ENCODE assay signal across 8 cellular contexts in the genomic region with DNA sequence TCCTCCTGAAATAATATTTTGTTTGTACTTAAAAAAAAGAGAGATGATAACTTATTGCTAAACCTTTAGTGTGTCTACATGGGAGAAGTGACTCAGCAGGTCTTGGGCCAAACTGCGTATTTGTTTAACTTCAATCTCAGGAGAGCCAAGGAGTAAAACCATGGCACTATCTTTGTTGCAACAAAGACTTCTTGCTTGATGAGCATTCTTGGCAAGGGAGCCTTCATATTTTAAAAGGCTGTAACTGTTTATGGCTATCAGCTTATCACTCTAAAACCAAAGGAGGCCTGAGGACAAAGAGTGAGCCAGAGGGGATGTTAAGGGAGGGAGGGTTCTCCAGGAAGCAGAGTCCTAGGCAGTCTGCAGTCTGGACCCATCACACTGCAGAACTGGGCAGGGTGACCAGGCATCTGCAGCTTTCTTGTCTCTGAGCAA.
DNase-seq lines count a peak whose midpoint lies in the region; FAIRE-seq and TF ChIP-seq lines count a peak whose summit lies in the region.

No MANE protein-coding gene starts in this region.

- TF ChIP-seq CTCF in nephron progenitor cell (IDR thresholded peaks at IDR 0.05) = no peak

- no peaks in the 10 kb centered on the region for H3K27me3 Mint-ChIP-seq in nephron progenitor cell (ENCODE audit: low read depth, poor library complexity)

- peak overlapping the region; percentile 46 for H3K4me3 Mint-ChIP-seq in nephron progenitor cell

- H3K36me3 Mint-ChIP-seq in nephron progenitor cell (ENCODE audit: low read depth) = peaks cover 2% of the 10 kb centered on the region

- no peak for FAIRE-seq in GM12892 (lab: Jason Lieb, UNC)

- DNase-seq in AG20443 (ENCODE audit: low spot score) (peak; percentile 62), NCI-H460 (ENCODE audit: extremely low read depth, low read depth) (peak; percentile 69), dermis blood vessel endothelial cell (peak; percentile 69), nephron progenitor cell (no peak), NAMALWA (ENCODE audit: low spot score) (no peak), GM19238 (ENCODE audit: insufficient read length, low spot score) (no peak), GM12892 (ENCODE audit: insufficient read length) (no peak), activated gamma-delta T cell (lab: John Stamatoyannopoulos, UW) (no peak)

- no peak for TF ChIP-seq POLR2A in GM12892 (IDR thresholded peaks at IDR 0.05; ENCODE audit: low read depth, low read length)

- H3K27ac Mint-ChIP-seq in nephron progenitor cell = peak overlapping the region; percentile 20

- H3K9me3 Mint-ChIP-seq in nephron progenitor cell = peaks cover 2% of the 10 kb centered on the region

- peaks cover 66% of the 10 kb centered on the region for H3K4me1 Mint-ChIP-seq in nephron progenitor cell

Comparison
In these comparisons a context has a peak if more than half of its experiments do, and no peak if none do; other contexts are left out.
1. DNase-seq: peak in AG20443 (single experiment), NCI-H460 (single experiment) and dermis blood vessel endothelial cell (single experiment); none in nephron progenitor cell (single experiment), NAMALWA (single experiment), GM19238 (single experiment), GM12892 (single experiment) and activated gamma-delta T cell (single experiment).